17 cellular contexts compared by ENCODE assay signal in the genomic region with DNA sequence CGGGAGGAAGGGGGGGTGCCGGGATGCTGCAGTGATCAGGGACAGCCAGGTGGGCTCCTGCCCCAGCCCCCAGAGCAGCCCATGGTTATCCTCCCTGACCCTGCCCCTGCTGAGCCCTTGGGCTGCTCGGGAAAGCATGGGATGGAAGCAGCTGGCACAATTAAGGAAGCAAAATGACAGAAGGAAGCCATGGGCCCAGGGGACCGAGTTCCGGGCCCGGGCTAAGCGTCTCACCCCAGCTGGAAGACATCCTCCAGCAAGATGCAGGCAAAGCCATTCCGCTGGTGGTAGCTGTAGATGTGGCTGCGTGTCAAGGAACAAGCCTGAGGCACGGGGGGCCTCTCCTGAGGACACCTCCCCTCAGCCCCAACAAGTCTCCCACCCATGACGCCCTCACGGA. TPM values are rescaled to one million over a fixed set of nuclear protein-coding genes. Genes with fewer than 3 reads are reported as not detected.
DNase-seq lines count a peak whose midpoint lies in the region; TF ChIP-seq lines count a peak whose summit lies in the region.
"Had no signal": no experiment of that assay in that cellular context is flagged by ENCODE, and none has a peak within 500 bp of the region (broad histone marks: within the 10 kb centered on the region; RNA-seq: fewer than 3 reads in every experiment).

No MANE protein-coding gene starts in this region.

- H2AFZ ChIP-seq in PC-9 = no peak overlapping the region
- no peak overlapping the region for H2AFZ ChIP-seq in neuronal stem cell (ENCODE audit: low read length)

- no CpG with 5 or more reads among the region's 12 CpGs for WGBS in neuronal stem cell (ENCODE audit: extremely low coverage in 2 of 2, insufficient read length in 2 of 2, insufficient replicate concordance in 1 of 2), 2 donors

- H3K9me3 ChIP-seq in BLaER1 treated with 17β-estradiol and CSF1 and Interleukin-3, amounts not matched to agents 10 nM and 100 nM (replicated peaks in 1 of 11) = no peaks in the 10 kb centered on the region
- H3K9me3 ChIP-seq in PC-9 (ENCODE audit: insufficient read depth, low read depth) (no peaks in the 10 kb centered on the region), neuronal stem cell (replicated peaks in 1 of 2; ENCODE audit: control insufficient read depth in 2 of 2, insufficient read depth in 1 of 2, low read depth in 1 of 2, low read length in 2 of 2) (peaks cover 0 to 2% of the 10 kb centered on the region in 2 donors)
- no peaks in the 10 kb centered on the region for H3K9me3 ChIP-seq in effector memory CD4-positive, alpha-beta T cell (ENCODE audit: control insufficient read depth, low read length)

- H2BK12ac ChIP-seq in neuronal stem cell (ENCODE audit: low read length) = peak overlapping the region; percentile 69

- no peak overlapping the region for H3K27ac ChIP-seq in BLaER1 treated with 17β-estradiol and CSF1 and Interleukin-3, amounts not matched to agents 10 nM and 100 nM
- no peak overlapping the region for H3K27ac ChIP-seq in PC-9
- H3K27ac ChIP-seq in neuronal stem cell (replicated peaks; ENCODE audit: low read length) = no peak overlapping the region
- H3K27ac ChIP-seq in effector memory CD4-positive, alpha-beta T cell (ENCODE audit: insufficient read depth, low read length, poor library complexity, severe bottlenecking) = no peak overlapping the region

- H2BK5ac ChIP-seq in neuronal stem cell (ENCODE audit: low read length) = peak overlapping the region; percentile 73

- H3K79me1 ChIP-seq in neuronal stem cell (ENCODE audit: low read depth, low read length) = peaks cover 2% of the 10 kb centered on the region

- H4K91ac ChIP-seq in neuronal stem cell (ENCODE audit: low read depth, low read length, poor library complexity) = no peak overlapping the region

- BruUV-seq in PC-9 (replicated peaks; lab: Mats Ljungman, UMichigan) = no TSS peak

- H3K14ac ChIP-seq in neuronal stem cell (ENCODE audit: low read length) = no peak overlapping the region

- peak overlapping the region in 5 of 11 experiments; percentile 3 to 37 (median 9); a peak in 2 of 22 replicates for H3K9ac ChIP-seq in BLaER1 treated with 17β-estradiol and CSF1 and Interleukin-3, amounts not matched to agents 10 nM and 100 nM
- no peak overlapping the region for H3K9ac ChIP-seq in neuronal stem cell (ENCODE audit: low read depth, low read length, poor library complexity)

- no peaks in the 10 kb centered on the region for H3K36me3 ChIP-seq in BLaER1 treated with 17β-estradiol and CSF1 and Interleukin-3, amounts not matched to agents 10 nM and 100 nM
- H3K36me3 ChIP-seq in PC-9 (ENCODE audit: low read depth) (no peaks in the 10 kb centered on the region), neuronal stem cell (replicated peaks in 1 of 2; ENCODE audit: control insufficient read depth in 2 of 2, insufficient read depth in 2 of 2, low read length in 2 of 2) (no peaks in the 10 kb centered on the region)
- no peaks in the 10 kb centered on the region for H3K36me3 ChIP-seq in effector memory CD4-positive, alpha-beta T cell (ENCODE audit: control insufficient read depth, insufficient read depth, low read length)

- DNase-seq in PC-9 (no peak), neuronal stem cell (ENCODE audit: low spot score) (no peak)
- DNase-seq in activated CD4-positive, alpha-beta T cell treated with anti-CD3 and anti-CD28 coated beads for 4 hours = no peak
- no peak for DNase-seq in effector memory CD4-positive, alpha-beta T cell
- DNase-seq: C1 segment of cervical spinal cord; CD8-positive, alpha-beta memory T cell; DND-41; KBM-7; NCI-H1105 treated with DMSO at 0.1 percent for 48 hours; NCI-H1694; NCI-H2081 treated with DMSO at 0.1 percent for 48 hours; NCI-H510A treated with DMSO at 0.1 percent for 48 hours; NCI-H774; RPMI8226; SIG-M5 had no signal

- peak overlapping the region; percentile 72 for H2AK5ac ChIP-seq in neuronal stem cell (ENCODE audit: low read depth, low read length)

- no peaks in the 10 kb centered on the region for H3K9me2 ChIP-seq in PC-9 (ENCODE audit: insufficient read depth)

- peak overlapping the region; percentile 79 for H2BK120ac ChIP-seq in neuronal stem cell (ENCODE audit: low read depth, low read length)

- intact Hi-C loops in PC-9 (cut with micrococcal nuclease; ENCODE audit: unreplicated experiment) = no loop called here

- CTCF ChIA-PET in PC-9 (lab: Charles Lee) = no interaction called here

- peak overlapping the region; percentile 87 for H3K23ac ChIP-seq in neuronal stem cell (ENCODE audit: low read depth, low read length, poor library complexity)

- H3K4ac ChIP-seq in neuronal stem cell (ENCODE audit: low read length) = peak overlapping the region; percentile 72

- H4K20me1 ChIP-seq in BLaER1 treated with 17β-estradiol and CSF1 and Interleukin-3, amounts not matched to agents 10 nM and 100 nM = no peaks in the 10 kb centered on the region
- no peaks in the 10 kb centered on the region for H4K20me1 ChIP-seq in PC-9 (ENCODE audit: insufficient read depth)

- H3K4me3 ChIP-seq in BLaER1 treated with 17β-estradiol and CSF1 and Interleukin-3, amounts not matched to agents 10 nM and 100 nM = no peak overlapping the region
- H3K4me3 ChIP-seq in PC-9 (no peak overlapping the region), neuronal stem cell (ENCODE audit: low read length in 2 of 2) (no peak overlapping the region)
- H3K4me3 ChIP-seq in effector memory CD4-positive, alpha-beta T cell (ENCODE audit: insufficient read depth, low read depth, low read length, poor library complexity, severe bottlenecking) = no peak overlapping the region

- no peak for TF ChIP-seq CTCF in PC-9 (conservative IDR thresholded peaks at IDR 0.05)

- H3K27me3 ChIP-seq in BLaER1 treated with 17β-estradiol and CSF1 and Interleukin-3, amounts not matched to agents 10 nM and 100 nM = peaks cover 17 to 38% (median 25%) of the 10 kb centered on the region in 11 experiments; a peak in 21 of 22 replicates
- H3K27me3 ChIP-seq in PC-9 (ENCODE audit: insufficient read depth, low read depth) = no peaks in the 10 kb centered on the region
- H3K27me3 ChIP-seq in neuronal stem cell (ENCODE audit: control insufficient read depth in 3 of 3, insufficient read depth in 3 of 3, low read depth in 1 of 3, low read length in 3 of 3) = peaks cover 0 to 12% (median 0%) of the 10 kb centered on the region in 3 experiments
- H3K27me3 ChIP-seq in effector memory CD4-positive, alpha-beta T cell (replicated peaks; ENCODE audit: control insufficient read depth, insufficient read depth, low read length, poor library complexity, severe bottlenecking) = peaks cover 2% of the 10 kb centered on the region

- H2BK15ac ChIP-seq in neuronal stem cell (ENCODE audit: low read length) = peak overlapping the region; percentile 65

- peak overlapping the region; percentile 54 to 82 (median 73) for H3K4me2 ChIP-seq in BLaER1 treated with 17β-estradiol and CSF1 and Interleukin-3, amounts not matched to agents 10 nM and 100 nM
- H3K4me2 ChIP-seq in PC-9 (0 out of 2 replicates have a peak overlapping the region, but pooled peaks have one; percentile 57), neuronal stem cell (ENCODE audit: insufficient read depth, low read length, poor library complexity, severe bottlenecking) (no peak overlapping the region)

- no peaks in the 10 kb centered on the region for H3K79me2 ChIP-seq in PC-9 (ENCODE audit: low read depth)

- H4K8ac ChIP-seq in neuronal stem cell (ENCODE audit: low read depth, low read length) = peak overlapping the region; percentile 92

- peaks cover 19% of the 10 kb centered on the region; the same call in 1 of the 2 replicates for H3F3A ChIP-seq in PC-9 (ENCODE audit: insufficient read depth, low read depth)

- H3K18ac ChIP-seq in neuronal stem cell (ENCODE audit: low read length) = peak overlapping the region; percentile 84

- peaks cover 24 to 48% (median 45%) of the 10 kb centered on the region in 10 experiments for H3K4me1 ChIP-seq in BLaER1 treated with 17β-estradiol and CSF1 and Interleukin-3, amounts not matched to agents 10 nM and 100 nM
- peaks cover 45% of the 10 kb centered on the region for H3K4me1 ChIP-seq in PC-9 (replicated peaks; ENCODE audit: insufficient read depth)
- peaks cover 26 to 36% of the 10 kb centered on the region in 2 donors for H3K4me1 ChIP-seq in neuronal stem cell (ENCODE audit: control insufficient read depth in 2 of 2, insufficient read depth in 1 of 2, low read depth in 1 of 2, low read length in 2 of 2)
- peaks cover 11% of the 10 kb centered on the region for H3K4me1 ChIP-seq in effector memory CD4-positive, alpha-beta T cell (ENCODE audit: control insufficient read depth, insufficient read depth, low read length, poor library complexity, severe bottlenecking)

- POLR2A ChIA-PET in PC-9 (lab: Charles Lee; ENCODE audit: unreplicated experiment) = interaction anchor here (0.6 kb wide), 1 partner anchor 1556 kb away, joined by 3 read pairs; no protein-coding TSS in a partner anchor

RNA-seq across cellular contexts. Expression of a gene that starts 1.1 kb away (rescaled TPM):
- total RNA-seq in PC-9 (2021) = 9.7 and 13.7 TPM in 2 replicates
- polyA plus RNA-seq in neuronal stem cell (2013, experiment 1 of 2) = 6.3 TPM
- 5.0 TPM for polyA plus RNA-seq in neuronal stem cell (2013, experiment 2 of 2)

RNA-seq across cellular contexts. Expression of a gene that starts 5.0 kb away (rescaled TPM):
- total RNA-seq in PC-9 (2021) = 51.8 and 61.9 TPM in 2 replicates
- polyA plus RNA-seq in neuronal stem cell (2013, experiment 1 of 2) = 8.6 TPM
- 8.5 TPM for polyA plus RNA-seq in neuronal stem cell (2013, experiment 2 of 2)

RNA-seq across cellular contexts. Expression of a gene that starts 25.1 kb away (rescaled TPM):
- 7.6 and 10.5 TPM in 2 replicates for total RNA-seq in PC-9 (2021)
- polyA plus RNA-seq in neuronal stem cell (2013, experiment 1 of 2) = 5.1 TPM
- polyA plus RNA-seq in neuronal stem cell (2013, experiment 2 of 2) = 4.6 TPM
- total RNA-seq: G401 had no signal
- polyA plus RNA-seq: CD8-positive, alpha-beta memory T cell had no signal

RNA-seq across cellular contexts. Expression of a gene that starts 32.4 kb away (rescaled TPM):
- total RNA-seq in PC-9 (2021) = 1.8 and 3.2 TPM in 2 replicates
- 5.4 TPM for polyA plus RNA-seq in neuronal stem cell (2013, experiment 1 of 2)
- 5.6 TPM for polyA plus RNA-seq in neuronal stem cell (2013, experiment 2 of 2)

RNA-seq across cellular contexts. Expression of a gene that starts 34.5 kb away (rescaled TPM):
- total RNA-seq in PC-9 (2021) = 45.7 and 58.4 TPM in 2 replicates
- polyA plus RNA-seq in neuronal stem cell (2013, experiment 1 of 2) = 14.1 TPM
- 13.9 TPM for polyA plus RNA-seq in neuronal stem cell (2013, experiment 2 of 2)
